1 cellular context compared by ENCODE assay signal in the genomic region with DNA sequence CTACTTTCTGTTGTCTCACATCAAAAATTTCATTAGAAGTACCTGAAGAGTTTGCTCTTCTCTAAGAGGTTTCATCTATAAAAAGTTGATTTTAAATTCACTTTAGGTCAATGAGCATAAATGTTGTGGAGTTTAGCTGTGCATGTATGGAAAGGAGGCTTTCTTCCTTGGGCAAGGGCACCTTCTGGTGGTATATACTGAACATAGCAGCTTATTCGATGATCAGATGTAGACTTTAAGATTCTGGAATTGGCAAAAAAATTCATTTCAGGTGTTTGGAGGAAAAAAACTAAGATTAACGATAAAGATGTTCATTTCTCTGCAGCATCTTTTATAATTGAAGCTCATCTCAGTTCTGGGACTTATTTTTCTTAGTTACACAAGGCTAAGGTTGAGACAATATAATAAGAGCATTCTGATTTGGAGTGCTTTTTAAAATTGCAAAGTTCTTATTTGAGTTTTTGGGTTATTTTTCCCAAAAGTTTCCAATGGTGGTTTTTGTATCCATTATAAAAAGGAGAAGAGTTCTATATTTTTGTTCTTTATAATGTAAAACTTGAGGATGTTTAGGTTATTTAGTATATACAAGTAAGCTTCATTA.
TF ChIP-seq lines count a peak whose summit lies in the region.

No MANE protein-coding gene starts in this region.

TF ChIP-seq in IMR-90, 13 proteins besides CTCF, POLR2A, EP300 and RAD21:
- TF ChIP-seq FOS (IDR thresholded peaks at IDR 0.05; ENCODE audit: low read depth, low read length) = no peak
- TF ChIP-seq, protein P1, sequence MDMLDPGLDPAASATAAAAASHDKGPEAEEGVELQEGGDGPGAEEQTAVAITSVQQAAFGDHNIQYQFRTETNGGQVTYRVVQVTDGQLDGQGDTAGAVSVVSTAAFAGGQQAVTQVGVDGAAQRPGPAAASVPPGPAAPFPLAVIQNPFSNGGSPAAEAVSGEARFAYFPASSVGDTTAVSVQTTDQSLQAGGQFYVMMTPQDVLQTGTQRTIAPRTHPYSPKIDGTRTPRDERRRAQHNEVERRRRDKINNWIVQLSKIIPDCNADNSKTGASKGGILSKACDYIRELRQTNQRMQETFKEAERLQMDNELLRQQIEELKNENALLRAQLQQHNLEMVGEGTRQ (IDR thresholded peaks at IDR 0.05; ENCODE audit: low read depth, low read length) = no peak
- TF ChIP-seq, protein P2, sequence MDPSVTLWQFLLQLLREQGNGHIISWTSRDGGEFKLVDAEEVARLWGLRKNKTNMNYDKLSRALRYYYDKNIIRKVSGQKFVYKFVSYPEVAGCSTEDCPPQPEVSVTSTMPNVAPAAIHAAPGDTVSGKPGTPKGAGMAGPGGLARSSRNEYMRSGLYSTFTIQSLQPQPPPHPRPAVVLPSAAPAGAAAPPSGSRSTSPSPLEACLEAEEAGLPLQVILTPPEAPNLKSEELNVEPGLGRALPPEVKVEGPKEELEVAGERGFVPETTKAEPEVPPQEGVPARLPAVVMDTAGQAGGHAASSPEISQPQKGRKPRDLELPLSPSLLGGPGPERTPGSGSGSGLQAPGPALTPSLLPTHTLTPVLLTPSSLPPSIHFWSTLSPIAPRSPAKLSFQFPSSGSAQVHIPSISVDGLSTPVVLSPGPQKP (IDR thresholded peaks at IDR 0.05; ENCODE audit: borderline replicate concordance, low read depth, low read length) = no peak
- TF ChIP-seq SMC3 (IDR thresholded peaks at IDR 0.05; ENCODE audit: low read depth, low read length) = peak; percentile 97
- no peak for TF ChIP-seq MAFK (IDR thresholded peaks at IDR 0.05; ENCODE audit: low read depth, low read length)
